In genomic region chr20:19849341-19850189, GRCh38 we compare ENCODE assay signal across 11 cellular contexts.
DNase-seq lines count a peak whose midpoint lies in the region; ATAC-seq lines count a peak whose summit lies in the region.
"Had no signal": no experiment of that assay in that cellular context is flagged by ENCODE, and none has a peak within 500 bp of the region (broad histone marks: within the 10 kb centered on the region; RNA-seq: fewer than 3 reads in every experiment).

No MANE protein-coding gene starts in this region.

- H3K4me3 ChIP-seq in right cardiac atrium (ENCODE audit: low read length) = no peak overlapping the region
- H3K4me3 ChIP-seq in trophoblast cell (ENCODE audit: low read depth, low read length) = no peak overlapping the region

- H3K18ac ChIP-seq in trophoblast cell (ENCODE audit: low read length) = no peak overlapping the region

- ATAC-seq in Right ventricle myocardium inferior (peak; percentile 50), right cardiac atrium (peak; percentile 72 to 85), GM18498 (IDR thresholded peaks at IDR 0.05; ENCODE audit: unreplicated experiment) (no peak)

- H3K27ac ChIP-seq in right cardiac atrium (ENCODE audit: low read length) = peak overlapping the region; percentile 52
- H3K27ac ChIP-seq in trophoblast cell (ENCODE audit: low read depth, low read length) = peak overlapping the region; percentile 61

- no peak overlapping the region for H3K23ac ChIP-seq in trophoblast cell (ENCODE audit: low read length)

- no peak overlapping the region for H2AK5ac ChIP-seq in trophoblast cell (ENCODE audit: low read length)

- H4K12ac ChIP-seq in trophoblast cell (ENCODE audit: low read depth, low read length) = no peak overlapping the region

- H3K4me2 ChIP-seq in trophoblast cell (ENCODE audit: low read length) = no peak overlapping the region

- H3K9me3 ChIP-seq in right cardiac atrium (ENCODE audit: control insufficient read depth, low read length) (no peaks in the 10 kb centered on the region), trophoblast cell (ENCODE audit: insufficient read depth, low read depth, low read length) (no peaks in the 10 kb centered on the region)

- peaks cover 2% of the 10 kb centered on the region for H3K79me1 ChIP-seq in trophoblast cell (ENCODE audit: low read length)

- no peak overlapping the region for H3K14ac ChIP-seq in trophoblast cell (ENCODE audit: low read length)

- intact Hi-C loops in Right ventricle myocardium inferior (cut with DNase I) (no loop called here), cardiac septum (cut with DNase I) (no loop called here), right cardiac atrium (cut with DNase I) (no loop called here)

- H2BK120ac ChIP-seq in trophoblast cell (ENCODE audit: insufficient read depth, low read length, poor library complexity) = peak overlapping the region; percentile 75

- no peak overlapping the region for H4K8ac ChIP-seq in trophoblast cell (ENCODE audit: low read depth, low read length)

- DNase-seq in Right ventricle myocardium inferior (ENCODE audit: missing footprints) (no peak), cardiac septum (ENCODE audit: low spot score) (no peak), right cardiac atrium (peak in 1 of 3 donors; percentile 65), trophoblast cell (no peak), NCI-H2227 (lab: John Stamatoyannopoulos, UW; ENCODE audit: unreplicated experiment) (no peak)
- DNase-seq in activated CD4-positive, alpha-beta T cell treated with anti-CD3 and anti-CD28 coated beads for 48 hours = no peak
- no peak for DNase-seq in activated CD8-positive, alpha-beta memory T cell treated with anti-CD3 and anti-CD28 coated beads, Interleukin-2, amount 50 U/mL, for 48 hours
- DNase-seq: NCI-H226; small intestine; stimulated activated naive CD4-positive, alpha-beta T cell had no signal

- no peak overlapping the region for H4K91ac ChIP-seq in trophoblast cell (ENCODE audit: low read depth, low read length)

- no peak overlapping the region for H2BK12ac ChIP-seq in trophoblast cell (ENCODE audit: low read length)

- H2BK5ac ChIP-seq in trophoblast cell (ENCODE audit: low read depth, low read length, poor library complexity) = peak overlapping the region; percentile 46

- no peak overlapping the region for H3K4ac ChIP-seq in trophoblast cell (ENCODE audit: low read depth, low read length)

- no peaks in the 10 kb centered on the region for H3K36me3 ChIP-seq in trophoblast cell (ENCODE audit: control insufficient read depth in 1 of 2, insufficient read depth in 2 of 2, low read length in 2 of 2)

- no peaks in the 10 kb centered on the region for H3K79me2 ChIP-seq in trophoblast cell (ENCODE audit: control insufficient read depth, insufficient read depth, low read length, poor library complexity)

- WGBS in right cardiac atrium = 32% methylated on average over 14 of the region's 14 CpGs
- WGBS in trophoblast cell (ENCODE audit: extremely low coverage, insufficient coverage, insufficient read length) = no CpG with 5 or more reads among the region's 14 CpGs

- H3K4me1 ChIP-seq in right cardiac atrium (ENCODE audit: control insufficient read depth, insufficient read depth, low read length) (peaks cover 9% of the 10 kb centered on the region), trophoblast cell (ENCODE audit: control insufficient read depth in 1 of 2, insufficient read depth in 2 of 2, low read length in 2 of 2) (peaks cover 0 to 10% of the 10 kb centered on the region in 2 experiments)

- no peak overlapping the region for H2AFZ ChIP-seq in trophoblast cell (ENCODE audit: insufficient read depth, low read length, poor library complexity)

- no peak overlapping the region for H3K9ac ChIP-seq in trophoblast cell (ENCODE audit: low read length)

- H3K27me3 ChIP-seq in right cardiac atrium (ENCODE audit: control insufficient read depth, insufficient read depth) = no peaks in the 10 kb centered on the region
- no peaks in the 10 kb centered on the region for H3K27me3 ChIP-seq in trophoblast cell (ENCODE audit: insufficient read depth, low read length)
